In the genomic region with DNA sequence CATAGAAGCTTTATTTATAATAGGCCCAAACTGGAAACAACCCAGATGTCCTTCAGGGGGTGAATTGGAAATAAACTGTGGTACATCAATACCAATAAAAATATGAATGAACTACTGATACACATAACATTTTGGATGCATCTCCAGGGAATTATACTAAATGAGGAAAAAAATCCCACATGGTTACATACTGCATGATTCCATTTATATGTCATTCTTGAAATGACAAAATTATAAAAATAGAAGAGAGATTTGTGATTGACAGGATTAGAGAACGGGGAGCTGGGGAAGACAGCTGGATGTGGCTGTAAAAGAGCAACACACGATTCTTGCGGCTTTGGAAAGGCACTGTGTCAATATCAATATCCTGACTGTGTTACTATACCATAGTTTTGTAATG, we compare ENCODE assay signal across 27 cellular contexts.
DNase-seq lines count a peak whose midpoint lies in the region; TF ChIP-seq lines count a peak whose summit lies in the region.
"Had no signal": no experiment of that assay in that cellular context is flagged by ENCODE, and none has a peak within 500 bp of the region (broad histone marks: within the 10 kb centered on the region; RNA-seq: fewer than 3 reads in every experiment).

No MANE protein-coding gene starts in this region.

- no peaks in the 10 kb centered on the region for H3F3A ChIP-seq in neural cell (ENCODE audit: insufficient read depth, low read length, poor library complexity, severe bottlenecking)

- peak; percentile 74 for TF ChIP-seq EP300 in neural cell (conservative IDR thresholded peaks at IDR 0.05; ENCODE audit: poor library complexity, severe bottlenecking)

- H3K4me3 ChIP-seq in neural cell (ENCODE audit: low read length): no peak overlapping the region
- H3K4me3 ChIP-seq in MG63: no peak overlapping the region
- H3K4me3 ChIP-seq: A549; BLaER1; BLaER1 treated with 17β-estradiol and CSF1 and Interleukin-3, amounts not matched to agents 10 nM and 100 nM had no signal

- H3K9ac ChIP-seq in neural cell (ENCODE audit: low read length): no peak overlapping the region
- H3K9ac ChIP-seq: BLaER1; BLaER1 treated with 17β-estradiol and CSF1 and Interleukin-3, amounts not matched to agents 10 nM and 100 nM had no signal

- no peak for DNase-seq in MG63
- DNase-seq: 8988T; ACHN; AML-193; BE2C; C1 segment of cervical spinal cord; Caco-2; Calu3; CD4-positive, alpha-beta memory T cell; CD4-positive, alpha-beta T cell; CD4-positive, CD25-positive, alpha-beta regulatory T cell; CD8-positive, alpha-beta memory T cell; CD8-positive, alpha-beta T cell; COR-L47; DMS 273 treated with DMSO at 0.1 percent for 48 hours; DMS153; DMS53; DMS79; DMS79 treated with DMSO at 0.1 percent for 48 hours; DND-41; EL had no signal

- no peaks in the 10 kb centered on the region for H3K27me3 ChIP-seq in neural cell (ENCODE audit: insufficient read depth, low read depth, low read length)
- H3K27me3 ChIP-seq in MG63: no peaks in the 10 kb centered on the region
- H3K27me3 ChIP-seq: BE2C; BLaER1; BLaER1 treated with 17β-estradiol and CSF1 and Interleukin-3, amounts not matched to agents 10 nM and 100 nM had no signal

- no peak overlapping the region for H3K4me2 ChIP-seq in neural cell (ENCODE audit: low read length)
- H3K4me2 ChIP-seq: A549; BLaER1; BLaER1 treated with 17β-estradiol and CSF1 and Interleukin-3, amounts not matched to agents 10 nM and 100 nM had no signal

- no peaks in the 10 kb centered on the region for H3K9me2 ChIP-seq in neural cell (ENCODE audit: insufficient read depth, low read length)

- TF ChIP-seq CTCF in neural cell (IDR thresholded peaks at IDR 0.05; ENCODE audit: poor library complexity, severe bottlenecking): no peak

- no peak overlapping the region for H2AFZ ChIP-seq in neural cell (ENCODE audit: low read depth, low read length)

- H3K27ac ChIP-seq in neural cell (ENCODE audit: low read length): no peak overlapping the region
- H3K27ac ChIP-seq: 22Rv1; A549; BLaER1; BLaER1 treated with 17β-estradiol and CSF1 and Interleukin-3, amounts not matched to agents 10 nM and 100 nM; C4-2B had no signal

- TF ChIP-seq RAD21 in neural cell (conservative IDR thresholded peaks at IDR 0.05): no peak

- no peaks in the 10 kb centered on the region for H3K79me2 ChIP-seq in neural cell (replicated peaks; ENCODE audit: insufficient read depth, low read length)

- H3K9me3 ChIP-seq in neural cell (ENCODE audit: low read length): no peaks in the 10 kb centered on the region
- H3K9me3 ChIP-seq in MG63: no peaks in the 10 kb centered on the region
- H3K9me3 ChIP-seq: BE2C, Caco-2 had no signal

- H3K36me3 ChIP-seq in neural cell (ENCODE audit: insufficient read depth, low read length): no peaks in the 10 kb centered on the region
- H3K36me3 ChIP-seq in MG63: no peaks in the 10 kb centered on the region
- H3K36me3 ChIP-seq: BE2C; BLaER1; BLaER1 treated with 17β-estradiol and CSF1 and Interleukin-3, amounts not matched to agents 10 nM and 100 nM had no signal

- no peaks in the 10 kb centered on the region for H4K20me1 ChIP-seq in neural cell (ENCODE audit: insufficient read depth)
- H4K20me1 ChIP-seq: BLaER1; BLaER1 treated with 17β-estradiol and CSF1 and Interleukin-3, amounts not matched to agents 10 nM and 100 nM had no signal

TF ChIP-seq in neural cell, 6 proteins besides CTCF, POLR2A, EP300 and RAD21:
- TF ChIP-seq POLR2AphosphoS5 (IDR thresholded peaks at IDR 0.05): peak; percentile 57
- no peak for TF ChIP-seq TAF1 (IDR thresholded peaks at IDR 0.05; ENCODE audit: low read depth)
- TF ChIP-seq, protein P1, sequence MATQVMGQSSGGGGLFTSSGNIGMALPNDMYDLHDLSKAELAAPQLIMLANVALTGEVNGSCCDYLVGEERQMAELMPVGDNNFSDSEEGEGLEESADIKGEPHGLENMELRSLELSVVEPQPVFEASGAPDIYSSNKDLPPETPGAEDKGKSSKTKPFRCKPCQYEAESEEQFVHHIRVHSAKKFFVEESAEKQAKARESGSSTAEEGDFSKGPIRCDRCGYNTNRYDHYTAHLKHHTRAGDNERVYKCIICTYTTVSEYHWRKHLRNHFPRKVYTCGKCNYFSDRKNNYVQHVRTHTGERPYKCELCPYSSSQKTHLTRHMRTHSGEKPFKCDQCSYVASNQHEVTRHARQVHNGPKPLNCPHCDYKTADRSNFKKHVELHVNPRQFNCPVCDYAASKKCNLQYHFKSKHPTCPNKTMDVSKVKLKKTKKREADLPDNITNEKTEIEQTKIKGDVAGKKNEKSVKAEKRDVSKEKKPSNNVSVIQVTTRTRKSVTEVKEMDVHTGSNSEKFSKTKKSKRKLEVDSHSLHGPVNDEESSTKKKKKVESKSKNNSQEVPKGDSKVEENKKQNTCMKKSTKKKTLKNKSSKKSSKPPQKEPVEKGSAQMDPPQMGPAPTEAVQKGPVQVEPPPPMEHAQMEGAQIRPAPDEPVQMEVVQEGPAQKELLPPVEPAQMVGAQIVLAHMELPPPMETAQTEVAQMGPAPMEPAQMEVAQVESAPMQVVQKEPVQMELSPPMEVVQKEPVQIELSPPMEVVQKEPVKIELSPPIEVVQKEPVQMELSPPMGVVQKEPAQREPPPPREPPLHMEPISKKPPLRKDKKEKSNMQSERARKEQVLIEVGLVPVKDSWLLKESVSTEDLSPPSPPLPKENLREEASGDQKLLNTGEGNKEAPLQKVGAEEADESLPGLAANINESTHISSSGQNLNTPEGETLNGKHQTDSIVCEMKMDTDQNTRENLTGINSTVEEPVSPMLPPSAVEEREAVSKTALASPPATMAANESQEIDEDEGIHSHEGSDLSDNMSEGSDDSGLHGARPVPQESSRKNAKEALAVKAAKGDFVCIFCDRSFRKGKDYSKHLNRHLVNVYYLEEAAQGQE (IDR thresholded peaks at IDR 0.05; ENCODE audit: borderline replicate concordance): peak; percentile 29
